26 cellular contexts compared by ENCODE assay signal in the genomic region with DNA sequence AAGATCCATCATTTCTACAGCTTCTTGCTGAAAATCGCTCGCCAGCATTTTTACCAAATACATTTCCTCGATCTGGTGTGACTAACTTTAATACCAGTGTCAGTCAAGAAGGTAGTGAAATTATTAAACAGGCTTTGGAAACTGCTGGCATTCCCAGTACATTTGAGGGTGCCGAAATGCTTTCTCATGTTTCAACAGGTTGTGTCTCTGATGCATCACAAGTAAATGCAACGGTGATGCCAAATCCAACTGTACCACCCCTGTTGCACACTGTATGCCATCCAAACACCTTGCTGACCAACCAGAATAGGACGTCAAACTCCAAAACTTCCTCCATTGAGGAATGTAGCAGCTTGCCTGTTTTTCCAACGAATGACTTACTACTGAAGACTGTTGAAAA.
"Had no signal": no experiment of that assay in that cellular context is flagged by ENCODE, and none has a peak within 500 bp of the region (broad histone marks: within the 10 kb centered on the region; RNA-seq: fewer than 3 reads in every experiment).

No MANE protein-coding gene starts in this region.

- H3K27me3 ChIP-seq: dorsolateral prefrontal cortex, esophagus squamous epithelium, gastrocnemius medialis, heart right ventricle, left lung had no signal

- H3K4me1 ChIP-seq: esophagus squamous epithelium, gastrocnemius medialis, heart right ventricle, left lung, lower lobe of right lung had no signal

- H3K4me3 ChIP-seq: coronary artery, dorsolateral prefrontal cortex, esophagus squamous epithelium, gastrocnemius medialis, heart right ventricle, left lung, lower lobe of right lung, mucosa of descending colon had no signal

- H3K4me3 Mint-ChIP-seq: effector memory CD8-positive, alpha-beta T cell; endodermal cell; mesothelial cell of epicardium; naive B cell; naive thymus-derived CD8-positive, alpha-beta T cell had no signal

- H3K27me3 Mint-ChIP-seq: effector memory CD8-positive, alpha-beta T cell; naive B cell; naive thymus-derived CD8-positive, alpha-beta T cell had no signal

- H3K4me1 Mint-ChIP-seq: endodermal cell, mesothelial cell of epicardium had no signal

- DNase-seq: dermis blood vessel endothelial cell; dorsolateral prefrontal cortex; effector CD8-positive, alpha-beta T cell; effector memory CD8-positive, alpha-beta T cell; endodermal cell; erythroblast; esophagus squamous epithelium; foreskin fibroblast; foreskin melanocyte; gastrocnemius medialis; glutamatergic neuron; head of caudate nucleus; heart right ventricle; hippocampal formation; left cardiac atrium; left lung; left ventricle myocardium superior; lower lobe of right lung; mesenchymal stem cell; mucosa of descending colon; naive B cell; naive thymus-derived CD8-positive, alpha-beta T cell had no signal

- H3K27ac ChIP-seq: coronary artery, dorsolateral prefrontal cortex, epithelial cell of prostate, esophagus squamous epithelium, gastrocnemius medialis, heart right ventricle, left lung, lower lobe of right lung had no signal

- ATAC-seq: effector memory CD8-positive, alpha-beta T cell; esophagus mucosa; gastrocnemius medialis; heart right ventricle; left cardiac atrium; left lung; left ventricle myocardium superior; lower lobe of right lung; mucosa of descending colon; naive thymus-derived CD8-positive, alpha-beta T cell had no signal

- H3K9me3 ChIP-seq: esophagus squamous epithelium, gastrocnemius medialis, left lung, lower lobe of right lung, mucosa of descending colon had no signal

- H3K27ac Mint-ChIP-seq: effector memory CD8-positive, alpha-beta T cell; endodermal cell; mesothelial cell of epicardium; naive B cell; naive thymus-derived CD8-positive, alpha-beta T cell had no signal
